In genomic region chr5:169299651-169300467, GRCh38 we compare ENCODE assay signal across 10 cellular contexts. TPM values are rescaled to one million over a fixed set of nuclear protein-coding genes. Genes with fewer than 3 reads are reported as not detected.
A peak's percentile ranks its signal among the peaks of the same experiment; 100 is the strongest.
DNase-seq lines count a peak whose midpoint lies in the region; ATAC-seq and TF ChIP-seq lines count a peak whose summit lies in the region.
"Had no signal": no experiment of that assay in that cellular context is flagged by ENCODE, and none has a peak within 500 bp of the region (broad histone marks: within the 10 kb centered on the region; RNA-seq: fewer than 3 reads in every experiment).

No MANE protein-coding gene starts in this region.

- H3K4me1 Mint-ChIP-seq in naive thymus-derived CD4-positive, alpha-beta T cell = peaks cover 9 to 20% (median 14%) of the 10 kb centered on the region in 7 donors

- 2% methylated on average over 33 to 35 of the region's 35 CpGs for WGBS in GM23248 (ENCODE audit: low coverage in 1 of 2, low lambda C conversion rate in 2 of 2, missing lambda C conversion rate in 2 of 2), 2 experiments

- POLR2A ChIA-PET in naive thymus-derived CD4-positive, alpha-beta T cell (lab: Charles Lee) = no interaction called here

- no peaks in the 10 kb centered on the region for H4K20me1 ChIP-seq in GM23248 (ENCODE audit: insufficient read depth)

- peaks cover 45% of the 10 kb centered on the region for H3F3A ChIP-seq in GM23248 (ENCODE audit: insufficient read depth)

- no peaks in the 10 kb centered on the region for H3K9me3 ChIP-seq in GM23248 (ENCODE audit: low read depth)
- H3K9me3 ChIP-seq in naive thymus-derived CD4-positive, alpha-beta T cell (ENCODE audit: control insufficient read depth in 2 of 3, low read length in 3 of 3) = no peaks in the 10 kb centered on the region

- peak overlapping the region; percentile 83 for H3K9ac ChIP-seq in GM23248

- H3K36me3 ChIP-seq in GM23248 (ENCODE audit: low read depth) = no peaks in the 10 kb centered on the region
- H3K36me3 ChIP-seq in naive thymus-derived CD4-positive, alpha-beta T cell (ENCODE audit: control insufficient read depth in 2 of 3, insufficient read depth in 3 of 3, low read length in 3 of 3) = no peaks in the 10 kb centered on the region

- TF ChIP-seq POLR2A in erythroblast (IDR thresholded peaks at IDR 0.05; ENCODE audit: low read length) = no peak

- intact Hi-C loops in naive thymus-derived CD4-positive, alpha-beta T cell (cut with micrococcal nuclease) = no loop called here

- in situ Hi-C loops in GM23248 (cut with MboI) = loop anchor here (10.0 kb wide), 1 partner anchor 315 kb away; no protein-coding TSS in a partner anchor

- no peaks in the 10 kb centered on the region for H3K27me3 ChIP-seq in GM23248 (replicated peaks; ENCODE audit: insufficient read depth)
- H3K27me3 ChIP-seq in naive thymus-derived CD4-positive, alpha-beta T cell (ENCODE audit: control insufficient read depth in 2 of 2, insufficient read depth in 2 of 2, low read length in 2 of 2) = no peaks in the 10 kb centered on the region

- peaks cover 47 to 72% (median 51%) of the 10 kb centered on the region in 5 donors for H3K27me3 Mint-ChIP-seq in naive thymus-derived CD4-positive, alpha-beta T cell

- H3K4me3 Mint-ChIP-seq in naive thymus-derived CD4-positive, alpha-beta T cell = no peak overlapping the region
- H3K4me3 Mint-ChIP-seq: activated T-helper 1 cell treated with anti-CD3 and anti-CD28 coated beads, Interleukin-12 subunit alpha, Interleukin-12 subunit beta, Interleukin-2, Interleukin-4 antibody, amounts not matched to agents 30 ng/mL and 10 ng/mL and 1 ng/mL, durations not matched to agents 14 hours and 24 hours and 36 hours; T-helper 17 cell had no signal

- H3K4me3 ChIP-seq in GM23248 (peak overlapping the region; percentile 81), skin epidermis (peak overlapping the region; percentile 27 to 52 (median 38))
- no peak overlapping the region for H3K4me3 ChIP-seq in naive thymus-derived CD4-positive, alpha-beta T cell (ENCODE audit: low read length)

- H2AFZ ChIP-seq in GM23248 = peak overlapping the region; percentile 58

- DNase-seq in GM23248 = peak; percentile 70
- peak; percentile 52 for DNase-seq in cerebellar cortex (ENCODE audit: low spot score)
- peak; percentile 29 for DNase-seq in iPS-NIHi7 (ENCODE audit: extremely low spot score)
- DNase-seq in erythroblast (lab: John Stamatoyannopoulos, UW) = no peak
- no peak for DNase-seq in HT-29 (ENCODE audit: low spot score)
- no peak for DNase-seq in NCI-H146 treated with DMSO at 0.1 percent for 48 hours (lab: John Stamatoyannopoulos, UW; ENCODE audit: unreplicated experiment)
- no peak for DNase-seq in naive thymus-derived CD4-positive, alpha-beta T cell
- DNase-seq: T-helper 17 cell had no signal

- no peak overlapping the region for H3K27ac Mint-ChIP-seq in naive thymus-derived CD4-positive, alpha-beta T cell
- H3K27ac Mint-ChIP-seq: activated T-helper 1 cell treated with anti-CD3 and anti-CD28 coated beads, Interleukin-12 subunit alpha, Interleukin-12 subunit beta, Interleukin-2, Interleukin-4 antibody, amounts not matched to agents 30 ng/mL and 10 ng/mL and 1 ng/mL, durations not matched to agents 14 hours and 24 hours and 36 hours; T-helper 17 cell had no signal

- H3K79me2 ChIP-seq in GM23248 (ENCODE audit: insufficient read depth) = peaks cover 47% of the 10 kb centered on the region

- H3K27ac ChIP-seq in GM23248 (peak overlapping the region; percentile 65), skin epidermis (peak overlapping the region in 17 of 21 experiments; percentile 33 to 85 (median 78))
- no peak overlapping the region for H3K27ac ChIP-seq in naive thymus-derived CD4-positive, alpha-beta T cell (ENCODE audit: low read depth, low read length)

- no peaks in the 10 kb centered on the region for H3K9me2 ChIP-seq in GM23248 (ENCODE audit: insufficient read depth)

- H3K9me3 Mint-ChIP-seq in naive thymus-derived CD4-positive, alpha-beta T cell = peaks cover 0 to 6% (median 0%) of the 10 kb centered on the region in 11 donors
- H3K9me3 Mint-ChIP-seq: activated T-helper 1 cell treated with anti-CD3 and anti-CD28 coated beads, Interleukin-12 subunit alpha, Interleukin-12 subunit beta, Interleukin-2, Interleukin-4 antibody, amounts not matched to agents 30 ng/mL and 10 ng/mL and 1 ng/mL, durations not matched to agents 14 hours and 24 hours and 36 hours had no signal

- CTCF ChIA-PET in naive thymus-derived CD4-positive, alpha-beta T cell (lab: Charles Lee) = no interaction called here

- peaks cover 53% of the 10 kb centered on the region for H3K4me1 ChIP-seq in GM23248 (ENCODE audit: insufficient read depth)
- no peaks in the 10 kb centered on the region for H3K4me1 ChIP-seq in naive thymus-derived CD4-positive, alpha-beta T cell (ENCODE audit: control insufficient read depth in 2 of 2, insufficient read depth in 2 of 2, low read length in 2 of 2)

- H3K36me3 Mint-ChIP-seq in naive thymus-derived CD4-positive, alpha-beta T cell = peaks cover 0 to 2% (median 0%) of the 10 kb centered on the region in 5 donors

- ATAC-seq in naive thymus-derived CD4-positive, alpha-beta T cell = no peak
- ATAC-seq: T-helper 17 cell had no signal

- peak overlapping the region; percentile 96 for H3K4me2 ChIP-seq in GM23248 (ENCODE audit: unreplicated experiment)

RNA-seq across cellular contexts. Expression of gene SLIT3, which starts 1.1 kb away (rescaled TPM):
- total RNA-seq in GM23248 (2014; rRNA removed; shearing (Covaris generic)) = 49.4 and 61.9 TPM in 2 replicates
- 98.9 and 100 TPM in 2 replicates for polyA plus RNA-seq in GM23248 (2016; fragmentation: Nextera tagmentation; extraction: Ambion mirVana)
- total RNA-seq in HT-29 (2014; rRNA removed; shearing (Covaris generic)) = not detected in 2 replicates
- total RNA-seq in naive thymus-derived CD4-positive, alpha-beta T cell = under 1 TPM in 1 of 5 experiments, not detected in 4; 0.34 TPM
- not detected for polyA plus RNA-seq in naive thymus-derived CD4-positive, alpha-beta T cell
- total RNA-seq: T-helper 17 cell had no signal

Comparison
In these comparisons a context has a peak if more than half of its experiments do, and no peak if none do; other contexts are left out.
1. DNase-seq: peak in GM23248 (single experiment), cerebellar cortex (single experiment) and iPS-NIHi7 (single experiment); none in erythroblast (0 of 2), HT-29 (single experiment), NCI-H146 treated with DMSO at 0.1 percent for 48 hours (single experiment) and naive thymus-derived CD4-positive, alpha-beta T cell (0 of 9).
2. RNA of gene SLIT3, which starts 1.1 kb away (total RNA-seq): 49.4 to 61.9 TPM in GM23248; not detected in HT-29 and 0.34 TPM in naive thymus-derived CD4-positive, alpha-beta T cell; every median in the first group is over 10 times any median in the second.